Comparison of ENCODE assay signal across 18 cellular contexts in genomic region chr2:195500878-195501277, GRCh38.
"Had no signal": no experiment of that assay in that cellular context is flagged by ENCODE, and none has a peak within 500 bp of the region (broad histone marks: within the 10 kb centered on the region; RNA-seq: fewer than 3 reads in every experiment).

No MANE protein-coding gene starts in this region.

- DNase-seq: activated B cell treated with CpG ODN at 0.5 μM for 24 hours; activated CD4-positive, alpha-beta T cell treated with anti-CD3 and anti-CD28 coated beads for 48 hours; activated CD8-positive, alpha-beta T cell treated with anti-CD3 and anti-CD28 coated beads for 36 hours; activated gamma-delta T cell; activated naive CD8-positive, alpha-beta T cell treated with anti-CD3 and anti-CD28 coated beads for 36 hours; activated T-cell treated with anti-CD3 and anti-CD28 coated beads, Interleukin-2, amount 50 U/mL, for 72 hours; amygdala; cortex of kidney; effector CD4-positive, alpha-beta T cell; islet precursor cell; naive thymus-derived CD4-positive, alpha-beta T cell; posterior cingulate gyrus; right cardiac atrium; stimulated activated naive CD8-positive, alpha-beta T cell treated with anti-CD3 and anti-CD28 coated beads, Interleukin-15, Interleukin-2, amounts not matched to agents 100 U/mL and 50 U/mL, for 24 hours; transverse colon had no signal

- H3K4me3 ChIP-seq: esophagus muscularis mucosa, lung, skin epidermis, transverse colon had no signal

- H3K27me3 ChIP-seq: esophagus muscularis mucosa, transverse colon had no signal

- H3K36me3 ChIP-seq: esophagus muscularis mucosa, transverse colon had no signal

- H3K9me3 ChIP-seq: esophagus muscularis mucosa, transverse colon had no signal

- H3K4me1 ChIP-seq: esophagus muscularis mucosa had no signal

- ATAC-seq: activated CD8-positive, alpha-beta T cell treated with anti-CD3 and anti-CD28 coated beads for 36 hours; activated T-cell treated with anti-CD3 and anti-CD28 coated beads, Interleukin-2, amount 50 U/mL, for 72 hours; naive thymus-derived CD4-positive, alpha-beta T cell; right cardiac atrium; stimulated activated naive CD8-positive, alpha-beta T cell treated with anti-CD3 and anti-CD28 coated beads, Interleukin-15, Interleukin-2, amounts not matched to agents 100 U/mL and 50 U/mL, for 24 hours had no signal

- H3K27ac ChIP-seq: esophagus muscularis mucosa, skin epidermis, transverse colon had no signal
